8 cellular contexts compared by ENCODE assay signal in the genomic region with DNA sequence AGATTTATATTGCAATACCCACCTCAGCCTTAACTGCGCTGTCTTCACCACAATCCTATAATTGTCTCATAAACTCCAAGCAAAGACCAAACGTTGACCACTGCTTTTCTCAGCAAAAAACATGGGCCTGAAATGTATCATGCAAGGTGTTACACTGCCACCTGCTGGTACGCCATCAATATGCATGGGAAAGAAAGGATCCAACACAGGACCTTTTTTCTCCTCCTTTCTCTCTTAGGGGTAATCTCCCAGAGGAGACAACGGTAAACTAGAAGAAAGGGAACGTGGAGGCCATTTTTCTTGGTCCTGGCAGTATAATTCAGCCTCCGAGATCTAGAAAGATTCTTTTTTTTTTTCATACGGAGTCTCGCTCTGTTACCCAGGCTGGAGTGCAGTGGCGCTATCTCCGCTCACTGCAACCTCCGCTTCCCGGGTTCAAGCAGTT.
DNase-seq lines count a peak whose midpoint lies in the region; ATAC-seq and TF ChIP-seq lines count a peak whose summit lies in the region.

No MANE protein-coding gene starts in this region.

- CTCF ChIA-PET in OCI-LY7 (lab: Charles Lee; ENCODE audit: unreplicated experiment): interaction anchor here (1.3 to 5.3 kb wide), 3 partner anchors 12 to 83 kb away, joined by 3 to 28 read pairs (median 8); a partner anchor contains a TSS

- H3K79me2 ChIP-seq in OCI-LY7 (ENCODE audit: insufficient read depth, low read depth, low read length): no peaks in the 10 kb centered on the region

- BruUV-seq in OCI-LY7 (replicated peaks; lab: Mats Ljungman, UMichigan): no TSS peak

- no peaks in the 10 kb centered on the region for H3K9me3 ChIP-seq in OCI-LY7 (ENCODE audit: low read length)
- no peaks in the 10 kb centered on the region for H3K9me3 ChIP-seq in esophagus muscularis mucosa

- TF ChIP-seq EP300 in Ishikawa (IDR thresholded peaks at IDR 0.05; ENCODE audit: borderline replicate concordance) (no peak), esophagus muscularis mucosa (IDR thresholded peaks at IDR 0.05) (no peak)

- H3K4me1 ChIP-seq in OCI-LY7 (ENCODE audit: insufficient read depth, low read length, poor library complexity, severe bottlenecking) (peaks cover 8% of the 10 kb centered on the region), esophagus muscularis mucosa (peaks cover 0 to 10% (median 6%) of the 10 kb centered on the region in 4 donors)

- H4K20me1 ChIP-seq in OCI-LY7 (ENCODE audit: insufficient read depth, low read length): no peaks in the 10 kb centered on the region

- intact Hi-C loops in OCI-LY7 (cut with micrococcal nuclease; ENCODE audit: unreplicated experiment): loop anchor here (1.0 to 5.0 kb wide), 6 partner anchors 80 to 823 kb away; no protein-coding TSS in a partner anchor
- intact Hi-C loops in esophagus muscularis mucosa (cut with DNase I): loop anchor here (2.0 kb wide), 2 partner anchors 79 to 131 kb away; a partner anchor contains a TSS
- intact Hi-C loops in natural killer cell (cut with micrococcal nuclease): loop anchor here (1.0 to 5.0 kb wide), 6 partner anchors 47 to 825 kb away; a partner anchor contains a TSS

- H3K36me3 Mint-ChIP-seq in natural killer cell: no peaks in the 10 kb centered on the region

- 39% methylated on average over 12 of the region's 12 CpGs for WGBS in esophagus muscularis mucosa

- H3K36me3 ChIP-seq in OCI-LY7 (ENCODE audit: insufficient read depth, low read length) (no peaks in the 10 kb centered on the region), esophagus muscularis mucosa (no peaks in the 10 kb centered on the region)

- H3K27ac ChIP-seq in OCI-LY7 (ENCODE audit: low read depth, low read length, poor library complexity, severe bottlenecking) (no peak overlapping the region), esophagus muscularis mucosa (replicated peaks in 1 of 4) (peak overlapping the region in 1 of 4 donors; percentile 31)

- TF ChIP-seq POLR2A in esophagus muscularis mucosa (IDR thresholded peaks at IDR 0.05; ENCODE audit: low read depth): no peak

- 0 out of 2 replicates have a peak overlapping the region, but pooled peaks have one; percentile 33 for H3K4me2 ChIP-seq in OCI-LY7 (ENCODE audit: low read length)

- H3K27ac Mint-ChIP-seq in natural killer cell: peak overlapping the region in 1 of 2 donors; percentile 28

- ATAC-seq in GM21381 (IDR thresholded peaks at IDR 0.05; ENCODE audit: unreplicated experiment) (peak; percentile 76), natural killer cell (peak; percentile 98 to 100 (median 99))

- no peaks in the 10 kb centered on the region for H3K27me3 ChIP-seq in esophagus muscularis mucosa

- peak; percentile 7 for DNase-seq in COR-L47 (lab: John Stamatoyannopoulos, UW)
- peak; percentile 94 for DNase-seq in OCI-LY7 (ENCODE audit: low spot score)
- peak; percentile 83 for DNase-seq in activated T-cell treated with anti-CD3 and anti-CD28 coated beads for 4 hours
- DNase-seq in esophagus muscularis mucosa (ENCODE audit: extremely low spot score): peak; percentile 96
- peak; percentile 81 for DNase-seq in natural killer cell
- peak; percentile 56 to 81 (median 74) for DNase-seq in stimulated activated naive CD4-positive, alpha-beta T cell (lab: John Stamatoyannopoulos, UW)

- H3K4me3 Mint-ChIP-seq in natural killer cell: no peak overlapping the region

- POLR2A ChIA-PET in OCI-LY7 (lab: Charles Lee): interaction anchor here (0.6 to 4.6 kb wide), 9 partner anchors 11 to 750 kb away, joined by 3 to 35 read pairs (median 3); a partner anchor contains a TSS

- TF ChIP-seq CTCF in OCI-LY7 (conservative IDR thresholded peaks at IDR 0.05; ENCODE audit: low read length) (peak; percentile 99), esophagus muscularis mucosa (IDR thresholded peaks at IDR 0.05) (peak; percentile 93 to 98 (median 97)), natural killer cell (IDR thresholded peaks at IDR 0.05) (peak; percentile 98)

- peak overlapping the region; percentile 79; the same call in 1 of the 2 replicates for H2AFZ ChIP-seq in OCI-LY7 (ENCODE audit: low read length)

- H3K4me3 ChIP-seq in OCI-LY7 (ENCODE audit: low read depth, low read length, poor library complexity, severe bottlenecking): no peak overlapping the region
- no peak overlapping the region for H3K4me3 ChIP-seq in esophagus muscularis mucosa

- peaks cover 6 to 22% of the 10 kb centered on the region in 2 donors for H3K27me3 Mint-ChIP-seq in natural killer cell (ENCODE audit: low read depth in 2 of 2)

- no peaks in the 10 kb centered on the region for H3K9me2 ChIP-seq in OCI-LY7 (ENCODE audit: insufficient read depth, low read length)

- peaks cover 6 to 8% of the 10 kb centered on the region in 2 donors for H3K4me1 Mint-ChIP-seq in natural killer cell

- no peaks in the 10 kb centered on the region for H3K9me3 Mint-ChIP-seq in natural killer cell

- TF ChIP-seq RAD21 in Ishikawa (IDR thresholded peaks at IDR 0.05; ENCODE audit: low read depth): peak; percentile 99

TF ChIP-seq in Ishikawa, 13 proteins besides CTCF, POLR2A, EP300 and RAD21:
- TF ChIP-seq, protein P1, sequence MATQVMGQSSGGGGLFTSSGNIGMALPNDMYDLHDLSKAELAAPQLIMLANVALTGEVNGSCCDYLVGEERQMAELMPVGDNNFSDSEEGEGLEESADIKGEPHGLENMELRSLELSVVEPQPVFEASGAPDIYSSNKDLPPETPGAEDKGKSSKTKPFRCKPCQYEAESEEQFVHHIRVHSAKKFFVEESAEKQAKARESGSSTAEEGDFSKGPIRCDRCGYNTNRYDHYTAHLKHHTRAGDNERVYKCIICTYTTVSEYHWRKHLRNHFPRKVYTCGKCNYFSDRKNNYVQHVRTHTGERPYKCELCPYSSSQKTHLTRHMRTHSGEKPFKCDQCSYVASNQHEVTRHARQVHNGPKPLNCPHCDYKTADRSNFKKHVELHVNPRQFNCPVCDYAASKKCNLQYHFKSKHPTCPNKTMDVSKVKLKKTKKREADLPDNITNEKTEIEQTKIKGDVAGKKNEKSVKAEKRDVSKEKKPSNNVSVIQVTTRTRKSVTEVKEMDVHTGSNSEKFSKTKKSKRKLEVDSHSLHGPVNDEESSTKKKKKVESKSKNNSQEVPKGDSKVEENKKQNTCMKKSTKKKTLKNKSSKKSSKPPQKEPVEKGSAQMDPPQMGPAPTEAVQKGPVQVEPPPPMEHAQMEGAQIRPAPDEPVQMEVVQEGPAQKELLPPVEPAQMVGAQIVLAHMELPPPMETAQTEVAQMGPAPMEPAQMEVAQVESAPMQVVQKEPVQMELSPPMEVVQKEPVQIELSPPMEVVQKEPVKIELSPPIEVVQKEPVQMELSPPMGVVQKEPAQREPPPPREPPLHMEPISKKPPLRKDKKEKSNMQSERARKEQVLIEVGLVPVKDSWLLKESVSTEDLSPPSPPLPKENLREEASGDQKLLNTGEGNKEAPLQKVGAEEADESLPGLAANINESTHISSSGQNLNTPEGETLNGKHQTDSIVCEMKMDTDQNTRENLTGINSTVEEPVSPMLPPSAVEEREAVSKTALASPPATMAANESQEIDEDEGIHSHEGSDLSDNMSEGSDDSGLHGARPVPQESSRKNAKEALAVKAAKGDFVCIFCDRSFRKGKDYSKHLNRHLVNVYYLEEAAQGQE (IDR thresholded peaks at IDR 0.05; ENCODE audit: low read depth): no peak
- TF ChIP-seq CEBPB (IDR thresholded peaks at IDR 0.05) (no peak), NFIC (IDR thresholded peaks at IDR 0.05) (no peak), TAF1 (IDR thresholded peaks at IDR 0.05; ENCODE audit: low read depth) (no peak)

Comparison
In these comparisons a context has a peak if more than half of its experiments do, and no peak if none do; other contexts are left out.
1. DNase-seq: peak in every context shown above with its lines; median percentile 96 in esophagus muscularis mucosa; 94 in OCI-LY7; 83 in activated T-cell treated with anti-CD3 and anti-CD28 coated beads for 4 hours; 81 in natural killer cell; 74 in stimulated activated naive CD4-positive, alpha-beta T cell; 7 in COR-L47.